Comparison of ENCODE assay signal across 1 cellular context in the genomic region with DNA sequence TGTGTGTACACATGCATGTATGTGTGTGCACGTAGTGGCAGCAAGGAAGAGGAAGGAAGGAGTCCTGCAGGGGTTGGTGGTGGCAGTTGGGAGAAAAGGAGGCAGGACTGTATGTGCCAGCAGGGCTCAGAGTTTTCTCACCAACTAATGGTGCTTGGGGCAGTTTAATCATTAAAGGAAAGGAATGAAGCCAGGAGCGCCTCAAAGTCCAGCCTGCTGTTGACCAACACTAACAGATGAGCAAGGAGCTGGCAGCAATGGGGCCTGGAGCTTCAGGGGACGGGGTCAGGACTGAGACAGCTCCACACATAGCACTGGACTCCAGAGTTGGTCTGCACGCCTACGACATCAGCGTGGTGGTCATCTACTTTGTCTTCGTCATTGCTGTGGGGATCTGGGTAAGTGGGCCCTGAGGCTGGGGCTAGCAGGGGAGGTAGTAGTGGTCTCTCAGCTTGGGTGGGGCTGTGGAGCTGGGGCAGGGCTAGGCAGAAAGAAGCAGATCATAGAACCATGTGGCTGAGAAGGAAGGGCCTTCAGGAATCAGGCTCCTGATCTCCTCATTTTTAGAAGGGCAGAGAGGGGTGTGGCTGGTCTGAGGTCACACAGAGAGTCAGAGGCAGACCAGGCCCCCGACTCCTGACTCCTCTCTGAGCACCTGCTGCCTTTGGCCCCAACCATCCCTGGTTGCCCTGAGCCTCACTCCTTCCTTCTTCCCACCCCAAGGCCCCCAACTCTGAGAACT.
A peak's percentile ranks its signal among the peaks of the same experiment; 100 is the strongest.
TF ChIP-seq lines count a peak whose summit lies in the region.

A gene (plus strand): TSS at position 216 of the 742 bp plus-strand sequence. CDS start 21 bp downstream, at position 237.

TF ChIP-seq in liver, 16 proteins besides CTCF, POLR2A, EP300 and RAD21 (continued from another document):
- TF ChIP-seq, protein P1, sequence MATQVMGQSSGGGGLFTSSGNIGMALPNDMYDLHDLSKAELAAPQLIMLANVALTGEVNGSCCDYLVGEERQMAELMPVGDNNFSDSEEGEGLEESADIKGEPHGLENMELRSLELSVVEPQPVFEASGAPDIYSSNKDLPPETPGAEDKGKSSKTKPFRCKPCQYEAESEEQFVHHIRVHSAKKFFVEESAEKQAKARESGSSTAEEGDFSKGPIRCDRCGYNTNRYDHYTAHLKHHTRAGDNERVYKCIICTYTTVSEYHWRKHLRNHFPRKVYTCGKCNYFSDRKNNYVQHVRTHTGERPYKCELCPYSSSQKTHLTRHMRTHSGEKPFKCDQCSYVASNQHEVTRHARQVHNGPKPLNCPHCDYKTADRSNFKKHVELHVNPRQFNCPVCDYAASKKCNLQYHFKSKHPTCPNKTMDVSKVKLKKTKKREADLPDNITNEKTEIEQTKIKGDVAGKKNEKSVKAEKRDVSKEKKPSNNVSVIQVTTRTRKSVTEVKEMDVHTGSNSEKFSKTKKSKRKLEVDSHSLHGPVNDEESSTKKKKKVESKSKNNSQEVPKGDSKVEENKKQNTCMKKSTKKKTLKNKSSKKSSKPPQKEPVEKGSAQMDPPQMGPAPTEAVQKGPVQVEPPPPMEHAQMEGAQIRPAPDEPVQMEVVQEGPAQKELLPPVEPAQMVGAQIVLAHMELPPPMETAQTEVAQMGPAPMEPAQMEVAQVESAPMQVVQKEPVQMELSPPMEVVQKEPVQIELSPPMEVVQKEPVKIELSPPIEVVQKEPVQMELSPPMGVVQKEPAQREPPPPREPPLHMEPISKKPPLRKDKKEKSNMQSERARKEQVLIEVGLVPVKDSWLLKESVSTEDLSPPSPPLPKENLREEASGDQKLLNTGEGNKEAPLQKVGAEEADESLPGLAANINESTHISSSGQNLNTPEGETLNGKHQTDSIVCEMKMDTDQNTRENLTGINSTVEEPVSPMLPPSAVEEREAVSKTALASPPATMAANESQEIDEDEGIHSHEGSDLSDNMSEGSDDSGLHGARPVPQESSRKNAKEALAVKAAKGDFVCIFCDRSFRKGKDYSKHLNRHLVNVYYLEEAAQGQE (IDR thresholded peaks at IDR 0.05): peak; percentile 43
- TF ChIP-seq YY1 (IDR thresholded peaks at IDR 0.05) (no peak), JUND (IDR thresholded peaks at IDR 0.05) (peak in 1 of 2 donors; percentile 32)
- TF ChIP-seq, protein P2, sequence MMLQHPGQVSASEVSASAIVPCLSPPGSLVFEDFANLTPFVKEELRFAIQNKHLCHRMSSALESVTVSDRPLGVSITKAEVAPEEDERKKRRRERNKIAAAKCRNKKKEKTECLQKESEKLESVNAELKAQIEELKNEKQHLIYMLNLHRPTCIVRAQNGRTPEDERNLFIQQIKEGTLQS (IDR thresholded peaks at IDR 0.05): no peak
